ENCODE assay signal across 1 cellular context in the genomic region with DNA sequence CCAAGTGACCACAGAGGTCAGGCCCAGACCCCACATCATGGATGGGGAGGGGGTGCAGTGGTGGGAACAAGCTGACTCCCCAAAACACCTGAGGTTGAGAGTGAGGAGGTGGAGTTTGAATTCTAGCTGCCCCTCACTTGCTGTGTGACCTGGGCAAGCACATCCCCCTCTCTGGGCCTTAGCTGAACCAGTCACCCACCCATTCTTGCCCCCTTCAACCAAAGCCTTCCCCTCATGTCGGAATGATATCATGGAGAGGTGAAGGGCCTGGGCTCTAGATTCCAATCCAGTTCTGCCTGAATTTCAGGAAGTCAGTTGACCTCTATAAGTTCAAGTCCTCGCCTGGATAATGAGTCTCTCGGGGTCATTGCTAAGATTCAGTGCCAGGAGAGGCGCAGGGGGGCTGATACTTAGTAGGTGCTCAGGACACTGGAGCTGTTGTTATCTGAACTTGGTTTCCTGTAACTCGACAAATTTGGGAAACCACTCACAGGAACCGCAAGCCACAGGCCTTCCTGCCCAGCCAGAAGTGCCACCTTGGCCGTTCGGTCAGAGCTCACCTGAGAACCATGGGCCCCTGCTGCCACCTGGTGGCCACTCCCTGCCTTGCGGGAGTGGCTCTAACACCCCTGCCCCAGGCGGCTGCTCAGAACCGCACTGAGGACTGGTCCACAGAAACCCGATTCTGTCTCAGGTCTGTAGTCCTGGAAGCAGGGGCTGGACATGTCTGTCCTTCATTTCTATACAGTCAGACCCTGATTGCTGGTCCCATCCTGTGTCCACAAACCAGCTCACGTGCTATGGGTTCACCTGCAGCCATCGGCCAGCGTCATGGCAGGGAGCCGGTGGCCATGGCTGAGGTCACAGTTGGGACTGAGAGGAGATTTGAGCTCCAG.
TF ChIP-seq lines count a peak whose summit lies in the region.

No MANE protein-coding gene starts in this region.

TF ChIP-seq in WTC11, 78 proteins besides CTCF, POLR2A, EP300 and RAD21 (continued from another document):
- 0 out of 2 replicates have a peak, but pooled peaks have one; percentile 19 for TF ChIP-seq ETV6 (CRISPR knock-in tag; IDR thresholded peaks at IDR 0.05)
- no peak for TF ChIP-seq CREM (CRISPR knock-in tag; IDR thresholded peaks at IDR 0.05)
- TF ChIP-seq, protein P1, sequence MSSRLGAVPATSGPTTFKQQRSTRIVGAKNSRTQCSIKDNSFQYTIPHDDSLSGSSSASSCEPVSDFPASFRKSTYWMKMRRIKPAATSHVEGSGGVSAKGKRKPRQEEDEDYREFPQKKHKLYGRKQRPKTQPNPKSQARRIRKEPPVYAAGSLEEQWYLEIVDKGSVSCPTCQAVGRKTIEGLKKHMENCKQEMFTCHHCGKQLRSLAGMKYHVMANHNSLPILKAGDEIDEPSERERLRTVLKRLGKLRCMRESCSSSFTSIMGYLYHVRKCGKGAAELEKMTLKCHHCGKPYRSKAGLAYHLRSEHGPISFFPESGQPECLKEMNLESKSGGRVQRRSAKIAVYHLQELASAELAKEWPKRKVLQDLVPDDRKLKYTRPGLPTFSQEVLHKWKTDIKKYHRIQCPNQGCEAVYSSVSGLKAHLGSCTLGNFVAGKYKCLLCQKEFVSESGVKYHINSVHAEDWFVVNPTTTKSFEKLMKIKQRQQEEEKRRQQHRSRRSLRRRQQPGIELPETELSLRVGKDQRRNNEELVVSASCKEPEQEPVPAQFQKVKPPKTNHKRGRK (CRISPR knock-in tag; IDR thresholded peaks at IDR 0.05; ENCODE audit: borderline replicate concordance), result no peak
- no peak for TF ChIP-seq ESRRA (CRISPR knock-in tag; IDR thresholded peaks at IDR 0.05; ENCODE audit: borderline replicate concordance)
- TF ChIP-seq, protein P2, sequence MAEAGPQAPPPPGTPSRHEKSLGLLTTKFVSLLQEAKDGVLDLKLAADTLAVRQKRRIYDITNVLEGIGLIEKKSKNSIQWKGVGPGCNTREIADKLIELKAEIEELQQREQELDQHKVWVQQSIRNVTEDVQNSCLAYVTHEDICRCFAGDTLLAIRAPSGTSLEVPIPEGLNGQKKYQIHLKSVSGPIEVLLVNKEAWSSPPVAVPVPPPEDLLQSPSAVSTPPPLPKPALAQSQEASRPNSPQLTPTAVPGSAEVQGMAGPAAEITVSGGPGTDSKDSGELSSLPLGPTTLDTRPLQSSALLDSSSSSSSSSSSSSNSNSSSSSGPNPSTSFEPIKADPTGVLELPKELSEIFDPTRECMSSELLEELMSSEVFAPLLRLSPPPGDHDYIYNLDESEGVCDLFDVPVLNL (CRISPR knock-in tag; IDR thresholded peaks at IDR 0.05; ENCODE audit: borderline replicate concordance, low read depth), result no peak
- no peak for TF ChIP-seq GABPB1 (CRISPR knock-in tag; IDR thresholded peaks at IDR 0.05)
- TF ChIP-seq MYBL2 (CRISPR knock-in tag; IDR thresholded peaks at IDR 0.05), result no peak
- TF ChIP-seq SP1 (CRISPR knock-in tag; conservative IDR thresholded peaks at IDR 0.05), result peak; percentile 44; the same call in 1 of the 2 replicates
- no peak for TF ChIP-seq ELF4 (CRISPR knock-in tag; IDR thresholded peaks at IDR 0.05; ENCODE audit: low read depth)
- TF ChIP-seq, protein P3, sequence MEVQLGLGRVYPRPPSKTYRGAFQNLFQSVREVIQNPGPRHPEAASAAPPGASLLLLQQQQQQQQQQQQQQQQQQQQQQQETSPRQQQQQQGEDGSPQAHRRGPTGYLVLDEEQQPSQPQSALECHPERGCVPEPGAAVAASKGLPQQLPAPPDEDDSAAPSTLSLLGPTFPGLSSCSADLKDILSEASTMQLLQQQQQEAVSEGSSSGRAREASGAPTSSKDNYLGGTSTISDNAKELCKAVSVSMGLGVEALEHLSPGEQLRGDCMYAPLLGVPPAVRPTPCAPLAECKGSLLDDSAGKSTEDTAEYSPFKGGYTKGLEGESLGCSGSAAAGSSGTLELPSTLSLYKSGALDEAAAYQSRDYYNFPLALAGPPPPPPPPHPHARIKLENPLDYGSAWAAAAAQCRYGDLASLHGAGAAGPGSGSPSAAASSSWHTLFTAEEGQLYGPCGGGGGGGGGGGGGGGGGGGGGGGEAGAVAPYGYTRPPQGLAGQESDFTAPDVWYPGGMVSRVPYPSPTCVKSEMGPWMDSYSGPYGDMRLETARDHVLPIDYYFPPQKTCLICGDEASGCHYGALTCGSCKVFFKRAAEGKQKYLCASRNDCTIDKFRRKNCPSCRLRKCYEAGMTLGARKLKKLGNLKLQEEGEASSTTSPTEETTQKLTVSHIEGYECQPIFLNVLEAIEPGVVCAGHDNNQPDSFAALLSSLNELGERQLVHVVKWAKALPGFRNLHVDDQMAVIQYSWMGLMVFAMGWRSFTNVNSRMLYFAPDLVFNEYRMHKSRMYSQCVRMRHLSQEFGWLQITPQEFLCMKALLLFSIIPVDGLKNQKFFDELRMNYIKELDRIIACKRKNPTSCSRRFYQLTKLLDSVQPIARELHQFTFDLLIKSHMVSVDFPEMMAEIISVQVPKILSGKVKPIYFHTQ (CRISPR knock-in tag; IDR thresholded peaks at IDR 0.05), result no peak
- no peak for TF ChIP-seq TEAD4 (CRISPR knock-in tag; IDR thresholded peaks at IDR 0.05)
- no peak for TF ChIP-seq ZNF396 (CRISPR knock-in tag; IDR thresholded peaks at IDR 0.05; ENCODE audit: borderline replicate concordance)
- TF ChIP-seq, protein P4, sequence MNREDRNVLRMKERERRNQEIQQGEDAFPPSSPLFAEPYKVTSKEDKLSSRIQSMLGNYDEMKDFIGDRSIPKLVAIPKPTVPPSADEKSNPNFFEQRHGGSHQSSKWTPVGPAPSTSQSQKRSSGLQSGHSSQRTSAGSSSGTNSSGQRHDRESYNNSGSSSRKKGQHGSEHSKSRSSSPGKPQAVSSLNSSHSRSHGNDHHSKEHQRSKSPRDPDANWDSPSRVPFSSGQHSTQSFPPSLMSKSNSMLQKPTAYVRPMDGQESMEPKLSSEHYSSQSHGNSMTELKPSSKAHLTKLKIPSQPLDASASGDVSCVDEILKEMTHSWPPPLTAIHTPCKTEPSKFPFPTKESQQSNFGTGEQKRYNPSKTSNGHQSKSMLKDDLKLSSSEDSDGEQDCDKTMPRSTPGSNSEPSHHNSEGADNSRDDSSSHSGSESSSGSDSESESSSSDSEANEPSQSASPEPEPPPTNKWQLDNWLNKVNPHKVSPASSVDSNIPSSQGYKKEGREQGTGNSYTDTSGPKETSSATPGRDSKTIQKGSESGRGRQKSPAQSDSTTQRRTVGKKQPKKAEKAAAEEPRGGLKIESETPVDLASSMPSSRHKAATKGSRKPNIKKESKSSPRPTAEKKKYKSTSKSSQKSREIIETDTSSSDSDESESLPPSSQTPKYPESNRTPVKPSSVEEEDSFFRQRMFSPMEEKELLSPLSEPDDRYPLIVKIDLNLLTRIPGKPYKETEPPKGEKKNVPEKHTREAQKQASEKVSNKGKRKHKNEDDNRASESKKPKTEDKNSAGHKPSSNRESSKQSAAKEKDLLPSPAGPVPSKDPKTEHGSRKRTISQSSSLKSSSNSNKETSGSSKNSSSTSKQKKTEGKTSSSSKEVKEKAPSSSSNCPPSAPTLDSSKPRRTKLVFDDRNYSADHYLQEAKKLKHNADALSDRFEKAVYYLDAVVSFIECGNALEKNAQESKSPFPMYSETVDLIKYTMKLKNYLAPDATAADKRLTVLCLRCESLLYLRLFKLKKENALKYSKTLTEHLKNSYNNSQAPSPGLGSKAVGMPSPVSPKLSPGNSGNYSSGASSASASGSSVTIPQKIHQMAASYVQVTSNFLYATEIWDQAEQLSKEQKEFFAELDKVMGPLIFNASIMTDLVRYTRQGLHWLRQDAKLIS (CRISPR knock-in tag; IDR thresholded peaks at IDR 0.05; ENCODE audit: borderline replicate concordance), result no peak
- TF ChIP-seq PRRX2 (CRISPR knock-in tag; IDR thresholded peaks at IDR 0.05), result no peak
- TF ChIP-seq ZBTB21 (CRISPR knock-in tag; IDR thresholded peaks at IDR 0.05; ENCODE audit: borderline replicate concordance), result 0 out of 2 replicates have a peak, but pooled peaks have one; percentile 27
- TF ChIP-seq TCF7 (CRISPR knock-in tag; IDR thresholded peaks at IDR 0.05; ENCODE audit: low read depth), result no peak
- TF ChIP-seq NFE2L1 (CRISPR knock-in tag; IDR thresholded peaks at IDR 0.05), result no peak
- TF ChIP-seq KAT7 (CRISPR knock-in tag; IDR thresholded peaks at IDR 0.05; ENCODE audit: borderline replicate concordance), result no peak
- TF ChIP-seq FOXK1 (CRISPR knock-in tag; IDR thresholded peaks at IDR 0.05), result 0 out of 2 replicates have a peak, but pooled peaks have one; percentile 18
- no peak for TF ChIP-seq ZNF138 (CRISPR knock-in tag; conservative IDR thresholded peaks at IDR 0.05)
- TF ChIP-seq, protein P5, sequence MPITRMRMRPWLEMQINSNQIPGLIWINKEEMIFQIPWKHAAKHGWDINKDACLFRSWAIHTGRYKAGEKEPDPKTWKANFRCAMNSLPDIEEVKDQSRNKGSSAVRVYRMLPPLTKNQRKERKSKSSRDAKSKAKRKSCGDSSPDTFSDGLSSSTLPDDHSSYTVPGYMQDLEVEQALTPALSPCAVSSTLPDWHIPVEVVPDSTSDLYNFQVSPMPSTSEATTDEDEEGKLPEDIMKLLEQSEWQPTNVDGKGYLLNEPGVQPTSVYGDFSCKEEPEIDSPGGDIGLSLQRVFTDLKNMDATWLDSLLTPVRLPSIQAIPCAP (CRISPR knock-in tag; IDR thresholded peaks at IDR 0.05), result no peak
- TF ChIP-seq, protein P6, sequence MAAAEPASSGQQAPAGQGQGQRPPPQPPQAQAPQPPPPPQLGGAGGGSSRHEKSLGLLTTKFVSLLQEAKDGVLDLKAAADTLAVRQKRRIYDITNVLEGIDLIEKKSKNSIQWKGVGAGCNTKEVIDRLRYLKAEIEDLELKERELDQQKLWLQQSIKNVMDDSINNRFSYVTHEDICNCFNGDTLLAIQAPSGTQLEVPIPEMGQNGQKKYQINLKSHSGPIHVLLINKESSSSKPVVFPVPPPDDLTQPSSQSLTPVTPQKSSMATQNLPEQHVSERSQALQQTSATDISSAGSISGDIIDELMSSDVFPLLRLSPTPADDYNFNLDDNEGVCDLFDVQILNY (CRISPR knock-in tag; IDR thresholded peaks at IDR 0.05), result no peak
- no peak for TF ChIP-seq MXD4 (CRISPR knock-in tag; IDR thresholded peaks at IDR 0.05; ENCODE audit: borderline replicate concordance)
- TF ChIP-seq GRHL2 (CRISPR knock-in tag; IDR thresholded peaks at IDR 0.05; ENCODE audit: insufficient replicate concordance, severe bottlenecking), result no peak
